Comparison of ENCODE assay signal across 13 cellular contexts in the genomic region with DNA sequence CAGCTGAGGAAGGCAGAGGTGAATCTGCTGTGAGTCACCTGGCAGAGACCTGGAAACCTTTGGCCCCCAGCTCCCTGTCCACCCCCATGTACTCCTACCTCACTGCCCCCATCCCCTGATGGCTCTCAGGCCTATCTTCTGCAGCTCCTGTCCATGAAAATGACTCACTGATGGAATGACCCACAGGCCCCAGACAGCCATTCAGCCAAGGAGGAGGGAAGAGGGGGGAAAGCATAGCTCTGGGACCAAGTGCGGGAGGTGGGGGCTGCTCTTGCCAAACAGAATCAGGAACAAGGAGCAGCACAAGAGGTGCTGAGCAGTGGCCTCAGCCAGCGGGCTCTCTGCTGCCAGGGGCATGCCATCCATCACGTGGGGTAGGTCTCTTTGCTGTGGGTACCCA.
"Had no signal": no experiment of that assay in that cellular context is flagged by ENCODE, and none has a peak within 500 bp of the region (broad histone marks: within the 10 kb centered on the region; RNA-seq: fewer than 3 reads in every experiment).

No MANE protein-coding gene starts in this region.

- H3K27me3 ChIP-seq: esophagus muscularis mucosa, spleen, tibial nerve had no signal

- H3K4me1 ChIP-seq: foreskin keratinocyte had no signal

- H3K4me3 ChIP-seq: esophagus muscularis mucosa, lung, spleen, tibial nerve had no signal

- H3K4me3 Mint-ChIP-seq: activated naive CD8-positive, alpha-beta T cell; stimulated activated naive B cell treated with anti-CD40 and anti-IgM and Interleukin-4, amounts not matched to agents 10 μg/mL and 1 μg/mL and 100 μg/mL, for 72 hours had no signal

- H3K27me3 Mint-ChIP-seq: activated naive CD8-positive, alpha-beta T cell had no signal

- H3K27ac ChIP-seq: esophagus muscularis mucosa, foreskin keratinocyte, spleen, tibial nerve had no signal

- H3K27ac Mint-ChIP-seq: activated naive CD8-positive, alpha-beta T cell; stimulated activated naive B cell treated with anti-CD40 and anti-IgM and Interleukin-4, amounts not matched to agents 10 μg/mL and 1 μg/mL and 100 μg/mL, for 72 hours had no signal

- H3K9me3 Mint-ChIP-seq: stimulated activated naive B cell treated with anti-CD40 and anti-IgM and Interleukin-4, amounts not matched to agents 10 μg/mL and 1 μg/mL and 100 μg/mL, for 72 hours had no signal

- H3K4me1 Mint-ChIP-seq: naive B cell had no signal

- H3K36me3 Mint-ChIP-seq: activated naive CD8-positive, alpha-beta T cell; naive B cell; stimulated activated naive B cell treated with anti-CD40 and anti-IgM and Interleukin-4, amounts not matched to agents 10 μg/mL and 1 μg/mL and 100 μg/mL, for 72 hours had no signal

- H3K36me3 ChIP-seq: esophagus muscularis mucosa, spleen, tibial nerve had no signal

- DNase-seq: activated CD4-positive, CD25-positive, alpha-beta regulatory T cell; activated effector memory CD4-positive, alpha-beta T cell treated with anti-CD3 and anti-CD28 coated beads, Interleukin-2, amount 50 U/mL, for 16 hours; activated T-cell treated with anti-CD3 and anti-CD28 coated beads, Interleukin-2, amount 50 U/mL, for 1 hour; foreskin keratinocyte; naive B cell; right cardiac atrium; spleen; stimulated activated CD4-positive, alpha-beta T cell treated with anti-CD3 and anti-CD28 coated beads, Interleukin-1b, Interleukin-23, amount 100 ng/mL, for 48 hours; stimulated activated naive B cell treated with anti-CD40 and anti-IgM and Interleukin-4, amounts not matched to agents 10 μg/mL and 1 μg/mL and 100 μg/mL, for 72 hours had no signal

- ATAC-seq: foreskin keratinocyte; right cardiac atrium; stimulated activated naive B cell treated with anti-CD40 and anti-IgM and Interleukin-4, amounts not matched to agents 10 μg/mL and 1 μg/mL and 100 μg/mL, for 72 hours had no signal

- H3K9me3 ChIP-seq: esophagus muscularis mucosa, spleen, tibial nerve had no signal
